Comparison of ENCODE assay signal across 31 cellular contexts in the genomic region with DNA sequence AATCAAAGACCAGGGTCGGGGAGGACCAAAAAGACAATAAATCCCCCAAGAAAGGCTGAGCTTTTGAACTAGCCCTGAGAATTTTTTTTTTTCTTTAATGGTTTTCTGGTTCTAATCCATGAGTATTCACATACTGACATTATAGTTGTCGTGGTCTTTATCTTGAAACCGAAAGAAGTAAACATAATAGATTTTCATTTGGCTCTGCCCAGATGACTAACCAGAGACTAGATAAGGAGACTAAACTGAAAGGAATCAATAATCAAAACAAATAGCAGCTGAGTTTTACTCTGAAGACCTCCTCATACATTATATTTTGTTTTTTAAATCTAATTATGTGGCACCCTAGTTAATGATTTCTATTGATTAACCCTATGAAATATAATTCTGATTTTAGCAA.
"Had no signal": no experiment of that assay in that cellular context is flagged by ENCODE, and none has a peak within 500 bp of the region (broad histone marks: within the 10 kb centered on the region; RNA-seq: fewer than 3 reads in every experiment).

No MANE protein-coding gene starts in this region.

- H3K9me3 ChIP-seq: SJCRH30 had no signal

- H3K27ac ChIP-seq: KMS-11, PC-9, RWPE1, SJCRH30, SK-N-MC had no signal

- H3K4me1 ChIP-seq: SJCRH30 had no signal

- H3K36me3 ChIP-seq: SJCRH30 had no signal

- DNase-seq: Karpas-422, MM.1S, MV-4-11, NCI-H1092, NCI-H1105, NCI-H1417 treated with DMSO at 0.1 percent for 48 hours, NCI-H1436 treated with DMSO at 0.1 percent for 48 hours, NCI-H1694 treated with DMSO at 0.1 percent for 48 hours, NCI-H187 treated with DMSO at 0.1 percent for 48 hours, NCI-H2029, NCI-H2081, NCI-H2171 treated with DMSO at 0.1 percent for 48 hours, NCI-H2227 treated with DMSO at 0.1 percent for 48 hours, NCI-H345, NCI-H446, NCI-H510A, NCI-H524, NCI-H526, NCI-H69, NCI-H748 treated with DMSO at 0.1 percent for 48 hours, NCI-H82, PC-9, SHP77, SIG-M5, SJCRH30 had no signal

- H3K4me2 ChIP-seq: KMS-11, PC-9 had no signal

- H3K4me3 ChIP-seq: PC-9, SJCRH30, SK-N-MC had no signal

- ATAC-seq: Panc1, Right ventricle myocardium inferior, SK-N-SH treated with all-trans-retinoic acid at 6 μM for 48 hours had no signal

- H3K9ac ChIP-seq: KMS-11 had no signal

- H2AFZ ChIP-seq: PC-9 had no signal

- H3K27me3 ChIP-seq: SJCRH30 had no signal
